In genomic region chr2:105464325-105464724, GRCh38 we compare ENCODE assay signal across 24 cellular contexts.
"Had no signal": no experiment of that assay in that cellular context is flagged by ENCODE, and none has a peak within 500 bp of the region (broad histone marks: within the 10 kb centered on the region; RNA-seq: fewer than 3 reads in every experiment).

No MANE protein-coding gene starts in this region.

- DNase-seq: dermis blood vessel endothelial cell; dorsolateral prefrontal cortex; effector CD4-positive, alpha-beta T cell; effector memory CD4-positive, alpha-beta T cell; foreskin keratinocyte; heart left ventricle; hypothalamus; immature natural killer cell; islet precursor cell; kidney; kidney glomerular epithelial cell; left lung; left ventricle myocardium superior; lower lobe of right lung; mesenchymal stem cell; mucosa of descending colon; naive B cell had no signal

- H3K79me2 ChIP-seq: hepatocyte had no signal

- ATAC-seq: foreskin keratinocyte, gastroesophageal sphincter, heart left ventricle, left lung, left ventricle myocardium superior, lower lobe of right lung, mucosa of descending colon had no signal

- H3K27me3 ChIP-seq: dorsolateral prefrontal cortex, esophagus muscularis mucosa, foreskin keratinocyte, gastroesophageal sphincter, heart left ventricle, hepatocyte, left lung had no signal

- H3K36me3 ChIP-seq: esophagus muscularis mucosa, gastroesophageal sphincter, heart left ventricle, left lung, lower lobe of right lung had no signal

- H3K4me3 ChIP-seq: coronary artery, dorsolateral prefrontal cortex, esophagus muscularis mucosa, gastroesophageal sphincter, heart left ventricle, hepatocyte, left lung, lower lobe of right lung, mucosa of descending colon had no signal

- H3K27ac ChIP-seq: coronary artery, dorsolateral prefrontal cortex, esophagus muscularis mucosa, foreskin keratinocyte, gastroesophageal sphincter, heart left ventricle, hepatocyte, left lung, lower lobe of right lung had no signal

- FAIRE-seq: colon, endothelial cell of umbilical vein, frontal cortex, kidney had no signal

- H3K9me3 ChIP-seq: esophagus muscularis mucosa, gastroesophageal sphincter, heart left ventricle, left lung, lower lobe of right lung, mucosa of descending colon had no signal

- H3K4me2 ChIP-seq: hepatocyte had no signal

- H3K4me1 ChIP-seq: esophagus muscularis mucosa, foreskin keratinocyte, gastroesophageal sphincter, left lung, lower lobe of right lung had no signal

- H2AFZ ChIP-seq: hepatocyte had no signal
